In the genomic region with DNA sequence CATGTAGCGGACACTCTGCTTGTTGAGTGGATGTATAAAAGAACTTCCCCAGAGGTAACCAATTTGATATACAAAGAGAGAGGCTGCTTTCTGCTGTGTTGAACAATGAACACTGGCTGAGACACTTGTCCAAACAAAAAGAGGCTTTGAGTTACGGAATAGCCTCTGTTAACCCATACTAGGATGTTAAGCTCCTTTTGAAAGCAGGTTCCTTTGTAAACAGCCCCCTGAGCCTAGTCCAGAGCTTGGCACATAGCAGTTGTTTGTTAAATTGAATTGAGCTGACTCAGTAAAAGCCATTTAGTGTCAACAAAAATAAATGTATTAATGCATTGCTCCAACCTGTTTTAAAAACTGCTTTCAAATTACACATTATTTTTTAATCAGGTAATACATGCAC, we compare ENCODE assay signal across 34 cellular contexts.
"Had no signal": no experiment of that assay in that cellular context is flagged by ENCODE, and none has a peak within 500 bp of the region (broad histone marks: within the 10 kb centered on the region; RNA-seq: fewer than 3 reads in every experiment).

No MANE protein-coding gene starts in this region.

- H3K9me3 ChIP-seq: ascending aorta, Peyer's patch, SJSA1, SK-N-SH had no signal

- H3K9ac ChIP-seq: SK-N-SH had no signal

- ATAC-seq: activated CD4-positive, alpha-beta T cell treated with anti-CD3 and anti-CD28 coated beads for 36 hours; activated CD4-positive, CD25-positive, alpha-beta regulatory T cell treated with anti-CD3 and anti-CD28 coated beads, Interleukin-2, amount 50 U/mL, for 24 hours; activated CD8-positive, alpha-beta T cell treated with anti-CD3 and anti-CD28 coated beads, Interleukin-2, amount 10 ng/mL, durations not matched to agents 7 days and 5 days; PC-3 had no signal

- DNase-seq: activated CD4-positive, alpha-beta T cell treated with anti-CD3 and anti-CD28 coated beads for 36 hours; activated CD4-positive, alpha-beta T cell treated with anti-CD3 and anti-CD28 coated beads, Interleukin-2, amount 10 ng/mL, durations not matched to agents 7 days and 5 days; activated CD4-positive, alpha-beta T cell treated with anti-CD3 and anti-CD28 coated beads, Interleukin-2, amount 50 U/mL, for 48 hours; activated CD8-positive, alpha-beta T cell treated with anti-CD3 and anti-CD28 coated beads, Interleukin-2, amount 10 ng/mL, durations not matched to agents 7 days and 5 days; activated gamma-delta T cell; activated naive CD4-positive, alpha-beta T cell treated with Interleukin-2 at 50 U/mL for 16 hours; activated naive CD8-positive, alpha-beta T cell treated with anti-CD3 and anti-CD28 coated beads, Interleukin-2, amount 10 ng/mL, durations not matched to agents 7 days and 5 days; activated T-cell treated with anti-CD3 and anti-CD28 coated beads, Interleukin-2, amount 50 U/mL, for 24 hours; amygdala; cerebellar nuclear complex; KG1; MM.1S; MV-4-11; NCI-H1105; NCI-H1417 treated with DMSO at 0.1 percent for 48 hours; NCI-H1694 treated with DMSO at 0.1 percent for 48 hours; NCI-H2029; NCI-H2107; NCI-H226; NCI-H510A; NCI-H526; PC-3; Peyer's patch; RPMI8226; SHP77 treated with DMSO at 0.1 percent for 48 hours; SK-N-SH had no signal

- H3K27ac ChIP-seq: ascending aorta, cardiac muscle cell, Peyer's patch, SJSA1 had no signal

- H3K9me3 Mint-ChIP-seq: activated CD4-positive, alpha-beta T cell treated with anti-CD3 and anti-CD28 coated beads, Interleukin-2, amount 10 ng/mL, durations not matched to agents 7 days and 5 days; activated naive CD4-positive, alpha-beta T cell treated with anti-CD3 and anti-CD28 coated beads, Interleukin-2, amount 50 U/mL, for 24 hours; activated naive CD8-positive, alpha-beta T cell treated with anti-CD3 and anti-CD28 coated beads, Interleukin-2, amount 10 ng/mL, durations not matched to agents 7 days and 5 days; activated T-cell treated with anti-CD3 and anti-CD28 coated beads, Interleukin-2, amount 50 U/mL, for 24 hours; activated T-helper 2 cell treated with anti-CD3 and anti-CD28 coated beads, Interferon-gamma antibody, Interleukin-2, Interleukin-4, amounts not matched to agents 10 μg/mL and 5 μg/mL and 100 μg/mL, durations not matched to agents 14 hours and 24 hours and 36 hours; T-helper 1 cell treated with Interleukin-12 subunit alpha and Interleukin-12 subunit beta and Interleukin-4 antibody, amounts not matched to agents 30 μg/mL and 1 μg/mL, for 36 hours; T-helper 2 cell treated with Interferon-gamma antibody and Interleukin-4, amounts not matched to agents 5 μg/mL and 100 μg/mL, for 36 hours had no signal

- H3K4me1 Mint-ChIP-seq: activated CD4-positive, alpha-beta T cell treated with anti-CD3 and anti-CD28 coated beads for 36 hours; activated CD4-positive, alpha-beta T cell treated with anti-CD3 and anti-CD28 coated beads, Interleukin-2, amount 10 ng/mL, durations not matched to agents 7 days and 5 days; activated naive CD4-positive, alpha-beta T cell treated with anti-CD3 and anti-CD28 coated beads, Interleukin-2, amount 50 U/mL, for 24 hours; activated naive CD8-positive, alpha-beta T cell treated with anti-CD3 and anti-CD28 coated beads, Interleukin-2, amount 10 ng/mL, durations not matched to agents 7 days and 5 days had no signal

- H3K4me2 ChIP-seq: SK-N-SH had no signal

- H3K9me2 ChIP-seq: SK-N-SH had no signal

- H3K27me3 ChIP-seq: ascending aorta, cardiac muscle cell, Peyer's patch, SJSA1 had no signal

- H3K27me3 Mint-ChIP-seq: activated CD4-positive, alpha-beta T cell treated with anti-CD3 and anti-CD28 coated beads, Interleukin-2, amount 10 ng/mL, durations not matched to agents 7 days and 5 days; activated naive CD4-positive, alpha-beta T cell treated with anti-CD3 and anti-CD28 coated beads, Interleukin-2, amount 50 U/mL, for 24 hours; activated naive CD8-positive, alpha-beta T cell treated with anti-CD3 and anti-CD28 coated beads, Interleukin-2, amount 10 ng/mL, durations not matched to agents 7 days and 5 days; activated T-cell treated with anti-CD3 and anti-CD28 coated beads, Interleukin-2, amount 50 U/mL, for 24 hours had no signal

- H3K36me3 ChIP-seq: ascending aorta, cardiac muscle cell, Peyer's patch, SJSA1 had no signal

- H3K4me3 ChIP-seq: ascending aorta, cardiac muscle cell, Peyer's patch, SJSA1 had no signal

- H3K27ac Mint-ChIP-seq: activated CD4-positive, alpha-beta T cell treated with anti-CD3 and anti-CD28 coated beads for 36 hours; activated CD4-positive, alpha-beta T cell treated with anti-CD3 and anti-CD28 coated beads, Interleukin-2, amount 10 ng/mL, durations not matched to agents 7 days and 5 days; activated CD8-positive, alpha-beta T cell treated with anti-CD3 and anti-CD28 coated beads, Interleukin-2, amount 10 ng/mL, durations not matched to agents 7 days and 5 days; activated naive CD4-positive, alpha-beta T cell treated with anti-CD3 and anti-CD28 coated beads, Interleukin-2, amount 50 U/mL, for 24 hours; activated naive CD8-positive, alpha-beta T cell treated with anti-CD3 and anti-CD28 coated beads, Interleukin-2, amount 10 ng/mL, durations not matched to agents 7 days and 5 days; activated T-cell treated with anti-CD3 and anti-CD28 coated beads, Interleukin-2, amount 50 U/mL, for 24 hours; activated T-helper 2 cell treated with anti-CD3 and anti-CD28 coated beads, Interferon-gamma antibody, Interleukin-2, Interleukin-4, amounts not matched to agents 10 μg/mL and 5 μg/mL and 100 μg/mL, durations not matched to agents 14 hours and 24 hours and 36 hours; T-helper 1 cell treated with Interleukin-12 subunit alpha and Interleukin-12 subunit beta and Interleukin-4 antibody, amounts not matched to agents 30 μg/mL and 1 μg/mL, for 36 hours; T-helper 2 cell treated with Interferon-gamma antibody and Interleukin-4, amounts not matched to agents 5 μg/mL and 100 μg/mL, for 36 hours had no signal

- H3K4me3 Mint-ChIP-seq: activated CD4-positive, alpha-beta T cell treated with anti-CD3 and anti-CD28 coated beads for 36 hours; activated CD4-positive, alpha-beta T cell treated with anti-CD3 and anti-CD28 coated beads, Interleukin-2, amount 10 ng/mL, durations not matched to agents 7 days and 5 days; activated CD8-positive, alpha-beta T cell treated with anti-CD3 and anti-CD28 coated beads, Interleukin-2, amount 10 ng/mL, durations not matched to agents 7 days and 5 days; activated naive CD4-positive, alpha-beta T cell treated with anti-CD3 and anti-CD28 coated beads, Interleukin-2, amount 50 U/mL, for 24 hours; activated naive CD8-positive, alpha-beta T cell treated with anti-CD3 and anti-CD28 coated beads, Interleukin-2, amount 10 ng/mL, durations not matched to agents 7 days and 5 days; activated T-cell treated with anti-CD3 and anti-CD28 coated beads, Interleukin-2, amount 50 U/mL, for 24 hours; T-helper 1 cell treated with Interleukin-12 subunit alpha and Interleukin-12 subunit beta and Interleukin-4 antibody, amounts not matched to agents 30 μg/mL and 1 μg/mL, for 36 hours; T-helper 2 cell treated with Interferon-gamma antibody and Interleukin-4, amounts not matched to agents 5 μg/mL and 100 μg/mL, for 36 hours had no signal

- H3K36me3 Mint-ChIP-seq: activated naive CD4-positive, alpha-beta T cell treated with anti-CD3 and anti-CD28 coated beads, Interleukin-2, amount 50 U/mL, for 24 hours; activated naive CD8-positive, alpha-beta T cell treated with anti-CD3 and anti-CD28 coated beads, Interleukin-2, amount 10 ng/mL, durations not matched to agents 7 days and 5 days had no signal

- H3K4me1 ChIP-seq: ascending aorta, Peyer's patch, SJSA1 had no signal
